In genomic region chr10:63173468-63174227, GRCh38 we compare ENCODE assay signal across 1 cellular context.
TF ChIP-seq lines count a peak whose summit lies in the region.

No MANE protein-coding gene starts in this region.

TF ChIP-seq in SK-N-SH, 30 proteins besides CTCF, POLR2A, EP300 and RAD21 (continued from another document):
- TF ChIP-seq NRF1 (IDR thresholded peaks at IDR 0.05; ENCODE audit: low read depth, low read length) (no peak), SIN3A (IDR thresholded peaks at IDR 0.05; ENCODE audit: borderline replicate concordance, low read depth, low read length) (no peak), GABPA (IDR thresholded peaks at IDR 0.05; ENCODE audit: low read depth) (no peak), POLR2AphosphoS5 (IDR thresholded peaks at IDR 0.05; ENCODE audit: low read depth, low read length) (no peak), GATA2 (CRISPR knock-in tag; IDR thresholded peaks at IDR 0.05) (no peak), SMC3 (IDR thresholded peaks at IDR 0.05; ENCODE audit: low read depth, low read length) (no peak), ZBTB33 (IDR thresholded peaks at IDR 0.05; ENCODE audit: borderline replicate concordance, low read depth) (no peak)
